In genomic region chr3:57896691-57897090, GRCh38 we compare ENCODE assay signal across 21 cellular contexts.
DNase-seq lines count a peak whose midpoint lies in the region; ATAC-seq and TF ChIP-seq lines count a peak whose summit lies in the region.
"Had no signal": no experiment of that assay in that cellular context is flagged by ENCODE, and none has a peak within 500 bp of the region (broad histone marks: within the 10 kb centered on the region; RNA-seq: fewer than 3 reads in every experiment).

No MANE protein-coding gene starts in this region.

- no peak for TF ChIP-seq POLR2A in testis (IDR thresholded peaks at IDR 0.05)

- H3K27ac Mint-ChIP-seq in HFFc6, result no peak overlapping the region
- H3K27ac Mint-ChIP-seq: activated CD4-positive, alpha-beta T cell treated with anti-CD3 and anti-CD28 coated beads, Interleukin-2, amount 10 ng/mL, durations not matched to agents 24 days and 14 days; activated naive CD4-positive, alpha-beta T cell treated with anti-CD3 and anti-CD28 coated beads for 36 hours; activated T-cell treated with anti-CD3 and anti-CD28 coated beads, Interleukin-2, amount 50 U/mL, for 72 hours; dendritic cell treated with granulocyte-macrophage colony-stimulating factor and Interleukin-4, amounts not matched to agents 40 ng/mL and 50 ng/mL, for 4 days; H9; neural progenitor cell had no signal

- intact Hi-C loops in left colon (cut with DNase I, micrococcal nuclease) (no loop called here), testis (cut with DNase I; ENCODE audit: low total_unique reads) (no loop called here)

- no peaks in the 10 kb centered on the region for H3K4me1 Mint-ChIP-seq in HFFc6 (ENCODE audit: low read depth)
- H3K4me1 Mint-ChIP-seq: activated CD4-positive, alpha-beta T cell treated with anti-CD3 and anti-CD28 coated beads, Interleukin-2, amount 10 ng/mL, durations not matched to agents 24 days and 14 days; H9; neural progenitor cell had no signal

- WGBS in testis, 2 donors, result 35 to 53% methylated on average over 4 of the region's 4 CpGs

- peaks cover 27% of the 10 kb centered on the region for H3K36me3 Mint-ChIP-seq in HFFc6 (ENCODE audit: low read depth)

- H3K4me3 Mint-ChIP-seq in HFFc6, result no peak overlapping the region
- H3K4me3 Mint-ChIP-seq: activated CD4-positive, alpha-beta T cell treated with anti-CD3 and anti-CD28 coated beads, Interleukin-2, amount 10 ng/mL, durations not matched to agents 24 days and 14 days; activated naive CD4-positive, alpha-beta T cell treated with anti-CD3 and anti-CD28 coated beads for 36 hours; activated T-cell treated with anti-CD3 and anti-CD28 coated beads, Interleukin-2, amount 50 U/mL, for 72 hours; dendritic cell treated with granulocyte-macrophage colony-stimulating factor and Interleukin-4, amounts not matched to agents 40 ng/mL and 50 ng/mL, for 4 days; H9; neural progenitor cell had no signal

- H3K27me3 ChIP-seq in testis, result no peaks in the 10 kb centered on the region
- H3K27me3 ChIP-seq: neural progenitor cell, SJSA1 had no signal

- TF ChIP-seq CTCF in testis (IDR thresholded peaks at IDR 0.05), result no peak
- no peak for TF ChIP-seq CTCF in HFFc6 (IDR thresholded peaks at IDR 0.05)

- H3K36me3 ChIP-seq in testis (ENCODE audit: low read depth, missing control alignments), result no peaks in the 10 kb centered on the region
- H3K36me3 ChIP-seq: SJSA1 had no signal

- no peaks in the 10 kb centered on the region for H3K9me3 Mint-ChIP-seq in HFFc6
- H3K9me3 Mint-ChIP-seq: activated CD4-positive, alpha-beta T cell treated with anti-CD3 and anti-CD28 coated beads, Interleukin-2, amount 10 ng/mL, durations not matched to agents 24 days and 14 days; activated naive CD4-positive, alpha-beta T cell treated with anti-CD3 and anti-CD28 coated beads for 36 hours; activated T-cell treated with anti-CD3 and anti-CD28 coated beads, Interleukin-2, amount 50 U/mL, for 72 hours; dendritic cell treated with granulocyte-macrophage colony-stimulating factor and Interleukin-4, amounts not matched to agents 40 ng/mL and 50 ng/mL, for 4 days; H9; neural progenitor cell had no signal

- H3K4me3 ChIP-seq in testis, result peak overlapping the region; percentile 5 to 51
- H3K4me3 ChIP-seq: lower lobe of right lung, neural progenitor cell, SJSA1 had no signal

- no peaks in the 10 kb centered on the region for H3K27me3 Mint-ChIP-seq in HFFc6 (ENCODE audit: insufficient read depth)
- H3K27me3 Mint-ChIP-seq: activated CD4-positive, alpha-beta T cell treated with anti-CD3 and anti-CD28 coated beads, Interleukin-2, amount 10 ng/mL, durations not matched to agents 24 days and 14 days; dendritic cell treated with granulocyte-macrophage colony-stimulating factor and Interleukin-4, amounts not matched to agents 40 ng/mL and 50 ng/mL, for 4 days had no signal

- ATAC-seq in left colon, result peak; percentile 72
- no peak for ATAC-seq in HG03354 (IDR thresholded peaks at IDR 0.05; ENCODE audit: poor library complexity, severe bottlenecking, unreplicated experiment)
- ATAC-seq: activated T-cell treated with anti-CD3 and anti-CD28 coated beads, Interleukin-2, amount 50 U/mL, for 72 hours; lower lobe of right lung had no signal

- H3K4me1 ChIP-seq in testis, result peaks cover 5% of the 10 kb centered on the region
- H3K4me1 ChIP-seq: lower lobe of right lung, neural progenitor cell, SJSA1 had no signal

- DNase-seq in LoVo (ENCODE audit: low spot score) (peak; percentile 29), NCI-H748 (lab: John Stamatoyannopoulos, UW; ENCODE audit: unreplicated experiment) (peak; percentile 91), left colon (no peak), testis (no peak), HFFc6 (no peak), NCI-H1436 treated with DMSO at 0.1 percent for 48 hours (lab: John Stamatoyannopoulos, UW) (no peak)
- DNase-seq: activated CD4-positive, alpha-beta T cell treated with anti-CD3 and anti-CD28 coated beads, Interleukin-2, amount 10 ng/mL, durations not matched to agents 24 days and 14 days; activated naive CD4-positive, alpha-beta T cell treated with anti-CD3 and anti-CD28 coated beads for 36 hours; activated T-cell treated with anti-CD3 and anti-CD28 coated beads, Interleukin-2, amount 50 U/mL, for 72 hours; amniotic stem cell; Calu3; H9; Karpas-422; lower lobe of right lung; NCI-H2171; NCI-H524; posterior cingulate gyrus had no signal

- no peaks in the 10 kb centered on the region for H3K9me3 ChIP-seq in testis
- H3K9me3 ChIP-seq: lower lobe of right lung, SJSA1 had no signal

- peak overlapping the region; percentile 77 to 79 for H3K27ac ChIP-seq in testis
- H3K27ac ChIP-seq: lower lobe of right lung, neural progenitor cell, SJSA1 had no signal

Comparison
In these comparisons a context has a peak if more than half of its experiments do, and no peak if none do; other contexts are left out.
1. DNase-seq: peak in LoVo (single experiment) and NCI-H748 (single experiment); none in left colon (0 of 2), testis (single experiment), HFFc6 (single experiment) and NCI-H1436 treated with DMSO at 0.1 percent for 48 hours (single experiment).